Comparison of ENCODE assay signal across 8 cellular contexts in the genomic region with DNA sequence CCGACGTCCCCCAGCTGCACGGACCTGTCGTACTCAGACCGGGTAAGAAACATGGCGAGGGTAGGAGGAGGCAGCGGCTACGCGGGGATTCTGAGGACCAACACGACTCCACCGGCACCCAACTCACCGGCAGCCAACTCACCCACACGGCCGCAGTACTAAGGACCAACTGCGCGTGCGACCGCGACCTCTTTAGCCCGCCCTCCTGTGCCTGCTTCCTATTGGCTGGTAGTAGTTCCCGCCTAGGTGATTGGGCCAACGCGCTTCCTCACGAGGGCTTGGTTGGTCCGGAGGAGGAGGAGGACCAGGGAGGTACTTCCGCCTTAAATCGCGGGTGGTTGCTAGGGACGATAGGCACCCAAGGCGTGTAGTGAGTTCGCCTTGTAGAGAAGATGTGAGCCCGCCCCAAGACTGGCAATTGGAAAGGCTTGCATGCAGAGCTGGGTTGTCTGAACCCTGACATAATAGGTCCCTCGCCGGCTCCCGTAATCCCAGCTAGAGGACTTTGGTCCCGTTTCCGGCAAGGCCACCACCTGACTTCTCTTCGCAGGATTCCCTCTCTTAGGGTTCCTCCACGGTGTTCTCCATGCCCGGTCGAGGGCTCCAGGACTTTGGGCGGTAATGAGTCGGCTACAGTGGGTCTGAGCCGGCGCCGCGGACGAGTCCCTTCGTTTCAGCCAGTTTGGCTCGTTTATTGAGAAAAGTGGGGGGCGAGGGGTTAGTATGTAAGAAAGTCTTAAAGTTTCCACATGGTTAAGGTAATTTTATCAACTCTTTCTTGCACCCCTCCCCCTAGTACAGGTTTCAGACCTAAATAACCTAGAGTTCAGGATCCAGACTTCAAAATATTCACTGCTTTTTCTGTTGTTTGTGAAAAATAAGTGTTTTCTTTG. TPM values are rescaled to one million over a fixed set of nuclear protein-coding genes. Genes with fewer than 3 reads are reported as not detected.
DNase-seq lines count a peak whose midpoint lies in the region; ATAC-seq and TF ChIP-seq lines count a peak whose summit lies in the region.

A gene (minus strand): TSS at position 171 of the 893 bp plus-strand sequence. CDS start 118 bp downstream, at position 53.

- peaks cover 45% of the 10 kb centered on the region for H3K4me1 ChIP-seq in CD8-positive, alpha-beta memory T cell (ENCODE audit: insufficient read depth, low read length)
- peaks cover 4 to 6% of the 10 kb centered on the region in 2 donors for H3K4me1 ChIP-seq in lung (ENCODE audit: control insufficient read depth in 2 of 2, insufficient read depth in 2 of 2, low read length in 2 of 2)

- 0 to 1% methylated on average over 50 to 51 of the region's 51 CpGs for WGBS in lung, 2 donors

- peak within 1 kb of the TSS; percentile 96 to 100 (median 99) for H3K27ac Mint-ChIP-seq in CD8-positive, alpha-beta memory T cell

- H3K4me3 ChIP-seq in CD8-positive, alpha-beta memory T cell (ENCODE audit: low read length), result peak within 1 kb of the TSS; percentile 85
- peak within 1 kb of the TSS; percentile 85 for H3K4me3 ChIP-seq in lung

- no peaks in the 10 kb centered on the region for H3K27me3 ChIP-seq in CD8-positive, alpha-beta memory T cell (ENCODE audit: insufficient read depth, low read length, poor library complexity, severe bottlenecking)
- no peaks in the 10 kb centered on the region for H3K27me3 ChIP-seq in lung (ENCODE audit: control insufficient read depth, insufficient read depth)

- H3K27me3 Mint-ChIP-seq in CD8-positive, alpha-beta memory T cell, result no peaks in the 10 kb centered on the region

- CTCF ChIA-PET in CD8-positive, alpha-beta memory T cell (lab: Charles Lee), result interaction anchor here (0.9 to 3.5 kb wide), 9 partner anchors 27 to 350 kb away, joined by 3 to 17 read pairs (median 5); a partner anchor contains a TSS

- peak; percentile 89 to 98 (median 94) for DNase-seq in CD8-positive, alpha-beta memory T cell
- DNase-seq in HS-5 (ENCODE audit: low read depth), result peak; percentile 97
- peak; percentile 95 for DNase-seq in NK-92 treated with Interleukin-12 subunit alpha and Interleukin-12 subunit beta, amount 100 ng/mL, for 24 hours (lab: John Stamatoyannopoulos, UW)
- peak; percentile 92 for DNase-seq in activated CD8-positive, alpha-beta memory T cell treated with anti-CD3 and anti-CD28 coated beads for 24 hours
- DNase-seq in effector CD8-positive, alpha-beta T cell (lab: John Stamatoyannopoulos, UW), result peak; percentile 90
- DNase-seq in lung (ENCODE audit: low spot score), result peak; percentile 98
- DNase-seq in stimulated activated CD4-positive, alpha-beta T cell treated with anti-CD3 and anti-CD28 coated beads, TNF-alpha, amount 100 ng/mL, for 4 hours (ENCODE audit: low read depth in 3 of 3), result peak; percentile 77 to 93 (median 89)

- H3K4me1 Mint-ChIP-seq in CD8-positive, alpha-beta memory T cell, result peaks cover 35 to 47% (median 47%) of the 10 kb centered on the region in 3 donors

- ATAC-seq in GM19468 (IDR thresholded peaks at IDR 0.05; ENCODE audit: extremely low read depth, unreplicated experiment) (peak; percentile 95), lung (ENCODE audit: insufficient read depth, low FRiP score) (peak; percentile 99)

- no peaks in the 10 kb centered on the region for H3K9me3 ChIP-seq in CD8-positive, alpha-beta memory T cell (ENCODE audit: low read length)
- H3K9me3 ChIP-seq in lung (ENCODE audit: control insufficient read depth in 2 of 2, insufficient read depth in 1 of 2, low read length in 1 of 2), result no peaks in the 10 kb centered on the region

- H3K36me3 Mint-ChIP-seq in CD8-positive, alpha-beta memory T cell, result peaks cover 0 to 31% (median 2%) of the 10 kb centered on the region in 3 donors

- H3K9me3 Mint-ChIP-seq in CD8-positive, alpha-beta memory T cell, result no peaks in the 10 kb centered on the region

- peak within 1 kb of the TSS; percentile 96 to 99 (median 98) for H3K4me3 Mint-ChIP-seq in CD8-positive, alpha-beta memory T cell

- H3K36me3 ChIP-seq in CD8-positive, alpha-beta memory T cell (ENCODE audit: insufficient read depth, low read length), result peaks cover under 1% of the 10 kb centered on the region
- no peaks in the 10 kb centered on the region for H3K36me3 ChIP-seq in lung (ENCODE audit: control insufficient read depth in 2 of 2, insufficient read depth in 2 of 2, low read length in 2 of 2)

- no peak for TF ChIP-seq CTCF in lung (IDR thresholded peaks at IDR 0.05; ENCODE audit: control extremely low read depth, extremely low read depth)

- POLR2A ChIA-PET in CD8-positive, alpha-beta memory T cell (lab: Charles Lee), result interaction anchor here (0.6 to 1.9 kb wide), 11 partner anchors 42 to 384 kb away, joined by 3 to 16 read pairs (median 5); a partner anchor contains a TSS

- peak within 1 kb of the TSS; percentile 94 for H3K27ac ChIP-seq in CD8-positive, alpha-beta memory T cell (ENCODE audit: low read depth, low read length)
- H3K27ac ChIP-seq in lung (ENCODE audit: low read depth in 1 of 2, low read length in 1 of 2), result peak within 1 kb of the TSS; percentile 89 to 92

RNA-seq across cellular contexts. Expression of the gene that starts here (rescaled TPM):
- 100 to 1,000 TPM; 207 to 238 TPM for total RNA-seq in CD8-positive, alpha-beta memory T cell
- polyA plus RNA-seq in CD8-positive, alpha-beta memory T cell, result 120 TPM
- total RNA-seq in lung, result 10 to 100 TPM; 33.8 to 93.0 TPM
- 10 to 100 TPM; 57.1 to 86.6 TPM for polyA plus RNA-seq in lung

Comparison
In these comparisons a context has a peak if more than half of its experiments do, and no peak if none do; other contexts are left out.
1. Peak in every context shown above with its lines: DNase-seq, ATAC-seq, H3K4me3 ChIP-seq and H3K27ac ChIP-seq.